ENCODE assay signal across 13 cellular contexts in the genomic region with DNA sequence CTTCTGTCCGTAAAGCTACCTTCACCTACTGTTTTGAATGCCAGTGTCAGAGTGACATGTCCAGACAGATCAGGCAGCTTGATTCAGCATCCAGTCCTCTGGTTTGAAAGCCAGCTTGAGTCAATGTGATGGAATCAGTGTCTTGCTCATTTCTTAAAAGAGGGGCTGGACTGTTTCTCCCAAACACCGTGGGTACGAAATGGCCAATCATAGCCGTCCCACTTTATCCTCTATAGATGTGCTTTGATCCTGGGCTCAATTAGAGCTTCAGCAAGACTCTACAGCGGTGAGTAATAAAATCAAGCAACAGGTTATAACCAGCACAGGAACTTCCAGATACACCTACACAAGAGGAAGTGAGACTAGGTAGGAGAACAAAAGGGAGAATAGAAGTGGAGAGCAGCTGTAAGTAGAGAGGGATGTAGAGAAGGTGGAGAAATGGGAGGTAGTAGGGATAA. TPM values are rescaled to one million over a fixed set of nuclear protein-coding genes. Genes with fewer than 3 reads are reported as not detected.
DNase-seq lines count a peak whose midpoint lies in the region; ATAC-seq, FAIRE-seq and TF ChIP-seq lines count a peak whose summit lies in the region.
"Had no signal": no experiment of that assay in that cellular context is flagged by ENCODE, and none has a peak within 500 bp of the region (broad histone marks: within the 10 kb centered on the region; RNA-seq: fewer than 3 reads in every experiment).

No MANE protein-coding gene starts in this region.

- intact Hi-C loops in mammary epithelial cell (cut with micrococcal nuclease), result loop anchor here (1.0 to 5.0 kb wide), 3 partner anchors 37 to 409 kb away; a partner anchor contains a TSS

- peaks cover 18% of the 10 kb centered on the region for H3K4me1 ChIP-seq in mammary epithelial cell (ENCODE audit: insufficient read depth, low read length)
- H3K4me1 ChIP-seq: adrenal gland, BLaER1 had no signal

- 2% methylated on average over 5 of the region's 5 CpGs for WGBS in mammary epithelial cell (ENCODE audit: low coverage, missing lambda C conversion rate)

- dilution Hi-C loops in mammary epithelial cell (cut with HindIII; ENCODE audit: low sequenced_read_pairs), result no loop called here

- H3K9me3 ChIP-seq in mammary epithelial cell (replicated peaks; ENCODE audit: insufficient read depth, low read length), result no peaks in the 10 kb centered on the region
- H3K9me3 ChIP-seq: adrenal gland, BLaER1 had no signal

- no peak overlapping the region for H3K9ac ChIP-seq in mammary epithelial cell (ENCODE audit: insufficient read depth, low read length)
- H3K9ac ChIP-seq: BLaER1 had no signal

- H2AFZ ChIP-seq in mammary epithelial cell (ENCODE audit: low read depth, low read length), result peak overlapping the region; percentile 42

- H4K20me1 ChIP-seq in mammary epithelial cell (ENCODE audit: insufficient read depth, low read length), result no peaks in the 10 kb centered on the region
- H4K20me1 ChIP-seq: BLaER1 had no signal

- H3K4me3 ChIP-seq in mammary epithelial cell (replicated peaks in 1 of 3; ENCODE audit: insufficient read depth in 1 of 3, low read depth in 2 of 3, low read length in 3 of 3) (peak overlapping the region; percentile 7 to 45 (median 22)), foreskin fibroblast (ENCODE audit: low read depth in 1 of 2, low read length in 2 of 2) (no peak overlapping the region)
- H3K4me3 ChIP-seq: adrenal gland, BLaER1 had no signal

- H3K36me3 ChIP-seq in mammary epithelial cell (ENCODE audit: insufficient read depth, low read length), result no peaks in the 10 kb centered on the region
- H3K36me3 ChIP-seq: adrenal gland, BLaER1 had no signal

- CTCF ChIA-PET in mammary epithelial cell (lab: Charles Lee; ENCODE audit: low non-redundant PET), result no interaction called here

- H3K27ac ChIP-seq in mammary epithelial cell (ENCODE audit: insufficient read depth, low read depth, low read length), result peak overlapping the region; percentile 67
- H3K27ac ChIP-seq: adrenal gland, BLaER1 had no signal

- no TSS peak for BruUV-seq in mammary epithelial cell (replicated peaks; lab: Mats Ljungman, UMichigan)

- peak; percentile 89 for ATAC-seq in GM21390 (IDR thresholded peaks at IDR 0.05; ENCODE audit: unreplicated experiment)
- ATAC-seq in HG03045 (IDR thresholded peaks at IDR 0.05; ENCODE audit: unreplicated experiment), result peak; percentile 85

- peak overlapping the region; percentile 56 for H3K4me2 ChIP-seq in mammary epithelial cell (ENCODE audit: insufficient read depth, low read depth, low read length)
- H3K4me2 ChIP-seq: BLaER1 had no signal

- TF ChIP-seq CTCF in mammary epithelial cell (conservative IDR thresholded peaks at IDR 0.05 in 1 of 2, IDR thresholded peaks at IDR 0.05 in 1 of 2; ENCODE audit: extremely low read depth in 1 of 2, insufficient read depth in 1 of 2, low read depth in 1 of 2, low read length in 2 of 2) (no peak), foreskin fibroblast (IDR thresholded peaks at IDR 0.05; ENCODE audit: low read depth, low read length) (no peak)

- H3K79me2 ChIP-seq in mammary epithelial cell (ENCODE audit: insufficient read depth, low read length), result no peaks in the 10 kb centered on the region

- DNase-seq in GM18507 (ENCODE audit: extremely low spot score, insufficient read length, low read depth), result no peak
- peak; percentile 99 for DNase-seq in mammary epithelial cell
- DNase-seq in AML-193 (lab: John Stamatoyannopoulos, UW), result no peak
- DNase-seq in amygdala (lab: John Stamatoyannopoulos, UW), result no peak
- no peak for DNase-seq in foreskin fibroblast
- no peak for DNase-seq in stimulated activated CD4-positive, alpha-beta T cell treated with anti-CD3 and anti-CD28 coated beads, Interleukin-1b, Interleukin-23, amount 100 ng/mL, for 48 hours
- DNase-seq: activated CD4-positive, alpha-beta T cell treated with anti-CD3 and anti-CD28 coated beads, Interleukin-2, amount 10 ng/mL, durations not matched to agents 24 days and 14 days; adrenal gland; IMR-90 had no signal

- FAIRE-seq in GM18507 (lab: Jason Lieb, UNC), result peak; percentile 74

- in situ Hi-C loops in mammary epithelial cell (cut with MboI; ENCODE audit: low sequenced_read_pairs in 2 of 2), result no loop called here

- H3K27me3 ChIP-seq in mammary epithelial cell (ENCODE audit: insufficient read depth, low read length), result no peaks in the 10 kb centered on the region
- H3K27me3 ChIP-seq: adrenal gland, BLaER1 had no signal

RNA-seq across cellular contexts. Expression of a gene that starts 17.0 kb away (rescaled TPM):
- not detected for total RNA-seq in mammary epithelial cell
- polyA plus RNA-seq in mammary epithelial cell, result not detected
- polyA minus RNA-seq in mammary epithelial cell, result not detected
- total RNA-seq: activated CD4-positive, alpha-beta T cell treated with anti-CD3 and anti-CD28 coated beads, Interleukin-2, amount 10 ng/mL, durations not matched to agents 24 days and 14 days; adrenal gland; IMR-90; neural crest cell had no signal
- polyA plus RNA-seq: adrenal gland, IMR-90 had no signal

RNA-seq across cellular contexts. Expression of a gene that starts 51.5 kb away (rescaled TPM):
- total RNA-seq in mammary epithelial cell, result not detected
- not detected for polyA plus RNA-seq in mammary epithelial cell
- polyA minus RNA-seq in mammary epithelial cell, result not detected
- total RNA-seq: activated CD4-positive, alpha-beta T cell treated with anti-CD3 and anti-CD28 coated beads, Interleukin-2, amount 10 ng/mL, durations not matched to agents 24 days and 14 days; adrenal gland; IMR-90; neural crest cell had no signal
- polyA plus RNA-seq: adrenal gland, IMR-90 had no signal

RNA-seq across cellular contexts. Expression of a gene that starts 55.5 kb away (rescaled TPM):
- total RNA-seq in mammary epithelial cell, result not detected
- polyA plus RNA-seq in mammary epithelial cell, result not detected
- not detected for polyA minus RNA-seq in mammary epithelial cell
- total RNA-seq: activated CD4-positive, alpha-beta T cell treated with anti-CD3 and anti-CD28 coated beads, Interleukin-2, amount 10 ng/mL, durations not matched to agents 24 days and 14 days; adrenal gland; IMR-90; neural crest cell had no signal
- polyA plus RNA-seq: adrenal gland, IMR-90 had no signal

Comparison
In these comparisons a context has a peak if more than half of its experiments do, and no peak if none do; other contexts are left out.
1. H3K4me3 ChIP-seq: peak in mammary epithelial cell (3 of 3); none in foreskin fibroblast (0 of 2).